In genomic region chr2:23617817-23618216, GRCh38 we compare ENCODE assay signal across 12 cellular contexts.
A peak's percentile ranks its signal among the peaks of the same experiment; 100 is the strongest.
DNase-seq lines count a peak whose midpoint lies in the region; ATAC-seq and TF ChIP-seq lines count a peak whose summit lies in the region.
"Had no signal": no experiment of that assay in that cellular context is flagged by ENCODE, and none has a peak within 500 bp of the region (broad histone marks: within the 10 kb centered on the region; RNA-seq: fewer than 3 reads in every experiment).

No MANE protein-coding gene starts in this region.

- no peaks in the 10 kb centered on the region for H3K27me3 Mint-ChIP-seq in brain

- TF ChIP-seq CTCF in brain (conservative IDR thresholded peaks at IDR 0.05), result peak in 1 of 2 experiments; percentile 19
- peak in 1 of 2 donors; percentile 12 for TF ChIP-seq CTCF in right atrium auricular region (IDR thresholded peaks at IDR 0.05)

- intact Hi-C loops in sciatic nerve (cut with DNase I), result no loop called here

- no peaks in the 10 kb centered on the region for H3K27me3 ChIP-seq in right atrium auricular region
- H3K27me3 ChIP-seq: pancreas had no signal

- peaks cover 0 to 39% of the 10 kb centered on the region in 2 donors for H3K4me1 ChIP-seq in right atrium auricular region
- H3K4me1 ChIP-seq: pancreas had no signal

- H3K4me3 Mint-ChIP-seq in brain, result peak overlapping the region; percentile 15 to 72 (median 61)

- H3K27ac ChIP-seq in right atrium auricular region, result peak overlapping the region; percentile 76 to 83
- H3K27ac ChIP-seq: pancreas had no signal

- H3K4me3 ChIP-seq in right atrium auricular region, result no peak overlapping the region
- H3K4me3 ChIP-seq: pancreas had no signal

- ATAC-seq in sciatic nerve (peak; percentile 84), HG03442 (IDR thresholded peaks at IDR 0.05; ENCODE audit: unreplicated experiment) (no peak)

- H3K36me3 ChIP-seq in right atrium auricular region, result no peaks in the 10 kb centered on the region
- H3K36me3 ChIP-seq: pancreas had no signal

- peak overlapping the region; percentile 8 to 93 (median 83) for H3K27ac Mint-ChIP-seq in brain

- DNase-seq in AG08395 (ENCODE audit: low spot score) (peak; percentile 32), right atrium auricular region (ENCODE audit: low spot score) (no peak), sciatic nerve (ENCODE audit: low spot score) (no peak), C1 segment of cervical spinal cord (lab: John Stamatoyannopoulos, UW) (no peak), DMS 273 treated with DMSO at 0.1 percent for 48 hours (lab: John Stamatoyannopoulos, UW) (no peak)
- no peak for DNase-seq in effector CD4-positive, alpha-beta T cell
- DNase-seq: activated naive CD4-positive, alpha-beta T cell; cerebellar nuclear complex; KG1 had no signal

- peaks cover 86% of the 10 kb centered on the region for H3K4me1 Mint-ChIP-seq in brain

- no peaks in the 10 kb centered on the region for H3K9me3 ChIP-seq in right atrium auricular region
- H3K9me3 ChIP-seq: pancreas had no signal

- H3K9me3 Mint-ChIP-seq in brain, result peaks cover 0 to 8% (median 5%) of the 10 kb centered on the region in 5 experiments

- H3K36me3 Mint-ChIP-seq in brain, result peaks cover 7% of the 10 kb centered on the region
